In genomic region chr9:114370985-114371335, GRCh38 we compare ENCODE assay signal across 12 cellular contexts. TPM values are rescaled to one million over a fixed set of nuclear protein-coding genes. Genes with fewer than 3 reads are reported as not detected.
DNase-seq lines count a peak whose midpoint lies in the region; ATAC-seq and TF ChIP-seq lines count a peak whose summit lies in the region.
"Had no signal": no experiment of that assay in that cellular context is flagged by ENCODE, and none has a peak within 500 bp of the region (broad histone marks: within the 10 kb centered on the region; RNA-seq: fewer than 3 reads in every experiment).

No MANE protein-coding gene starts in this region.

- no peak overlapping the region for H3K56ac ChIP-seq in H9 (ENCODE audit: insufficient read length, low read depth, low read length)

- ATAC-seq in GM19351 (IDR thresholded peaks at IDR 0.05; ENCODE audit: unreplicated experiment) (no peak), HG03439 (IDR thresholded peaks at IDR 0.05; ENCODE audit: unreplicated experiment) (no peak)

- H4K8ac ChIP-seq in H9 (replicated peaks; ENCODE audit: insufficient read length, low read depth, low read length), result no peak overlapping the region

- no peak overlapping the region for H3K14ac ChIP-seq in H9 (ENCODE audit: insufficient read depth, low read length)

- H3K4me2 ChIP-seq in H9 (ENCODE audit: insufficient read depth, insufficient read length, low read length), result peak overlapping the region; percentile 52
- H3K4me2 ChIP-seq in SU-DHL-6 (ENCODE audit: low read depth, low read length, poor library complexity, severe bottlenecking), result no peak overlapping the region

- H4K91ac ChIP-seq in H9 (ENCODE audit: insufficient read length, low read depth, low read length), result no peak overlapping the region

- peak overlapping the region; percentile 28 to 61; a peak in 3 of 5 replicates for H3K4me3 Mint-ChIP-seq in H9

- no peak overlapping the region for H4K5ac ChIP-seq in H9 (ENCODE audit: insufficient read length, low read depth, low read length)

- H2BK20ac ChIP-seq in H9 (ENCODE audit: low read depth, low read length, poor library complexity, severe bottlenecking), result no peak overlapping the region

- peak overlapping the region; percentile 87 to 99 (median 95) for H3K27ac Mint-ChIP-seq in H9
- H3K27ac Mint-ChIP-seq: progenitor cell of endocrine pancreas had no signal

- H2BK5ac ChIP-seq in H9 (ENCODE audit: insufficient read length, low read length), result no peak overlapping the region

- H3K23me2 ChIP-seq in H9 (ENCODE audit: insufficient read length, low read depth, low read length, poor library complexity, severe bottlenecking), result peaks cover 5% of the 10 kb centered on the region

- no peaks in the 10 kb centered on the region for H3K79me1 ChIP-seq in H9 (ENCODE audit: insufficient read depth, low read depth, low read length, poor library complexity, severe bottlenecking)

- H3K36me3 Mint-ChIP-seq in H9 (ENCODE audit: insufficient read depth in 1 of 3, low read depth in 3 of 3), result peaks cover 14 to 28% (median 16%) of the 10 kb centered on the region in 3 experiments

- peak overlapping the region; percentile 3 for H3K27ac ChIP-seq in H9 (ENCODE audit: insufficient read length, low read depth, low read length)
- H3K27ac ChIP-seq in SU-DHL-6 (ENCODE audit: low read depth, low read length), result peak overlapping the region; percentile 92
- H3K27ac ChIP-seq in esophagus squamous epithelium, result peak overlapping the region in 3 of 4 donors; percentile 57 to 83 (median 78)

- no peak overlapping the region for H3K23ac ChIP-seq in H9 (ENCODE audit: insufficient read length, low read depth, low read length)

- H3K9ac ChIP-seq in H9 (ENCODE audit: extremely low read depth, insufficient read length, low read length), result no peak overlapping the region
- H3K9ac ChIP-seq in SU-DHL-6 (ENCODE audit: low read length), result no peak overlapping the region

- no peak overlapping the region for H2AFZ ChIP-seq in H9 (ENCODE audit: low read length)
- H2AFZ ChIP-seq in SU-DHL-6 (ENCODE audit: low read depth, low read length, severe bottlenecking), result no peak overlapping the region

- no peaks in the 10 kb centered on the region for H3K27me3 ChIP-seq in H9 (ENCODE audit: insufficient read depth, low read length)
- no peaks in the 10 kb centered on the region for H3K27me3 ChIP-seq in SU-DHL-6 (ENCODE audit: low read length)
- no peaks in the 10 kb centered on the region for H3K27me3 ChIP-seq in esophagus squamous epithelium

- DNase-seq in H9 (no peak), esophagus squamous epithelium (lab: John Stamatoyannopoulos, UW) (no peak), posterior cingulate gyrus (peak in 9 of 10 donors; percentile 71 to 98 (median 85)), NCI-H69 (lab: John Stamatoyannopoulos, UW) (no peak), NCI-H2107 (lab: John Stamatoyannopoulos, UW) (no peak)
- DNase-seq: NCI-H1930 had no signal

- no peak overlapping the region for H3K4ac ChIP-seq in H9 (ENCODE audit: low read depth, low read length)

- H3K36me3 ChIP-seq in SU-DHL-6 (ENCODE audit: low read length) (no peaks in the 10 kb centered on the region), esophagus squamous epithelium (peaks cover 0 to 75% (median 4%) of the 10 kb centered on the region in 3 donors)

- no peaks in the 10 kb centered on the region for H3K9me3 ChIP-seq in H9 (ENCODE audit: control insufficient read depth, low read depth, low read length)
- no peaks in the 10 kb centered on the region for H3K9me3 ChIP-seq in SU-DHL-6 (ENCODE audit: insufficient read depth, low read length)
- H3K9me3 ChIP-seq in esophagus squamous epithelium, result no peaks in the 10 kb centered on the region
- H3K9me3 ChIP-seq: HAP-1 had no signal

- no peaks in the 10 kb centered on the region for H3K9me2 ChIP-seq in SU-DHL-6 (replicated peaks; ENCODE audit: insufficient read depth, low read length)

- no peak overlapping the region for H2BK12ac ChIP-seq in H9 (ENCODE audit: insufficient read length, low read depth, low read length)

- no peak for TF ChIP-seq CTCF in H9 (conservative IDR thresholded peaks at IDR 0.05)
- no peak for TF ChIP-seq CTCF in SU-DHL-6 (IDR thresholded peaks at IDR 0.05; ENCODE audit: insufficient read depth, low read length, poor library complexity, severe bottlenecking)
- no peak for TF ChIP-seq CTCF in esophagus squamous epithelium (IDR thresholded peaks at IDR 0.05)

- H3K4me3 ChIP-seq in SU-DHL-6 (ENCODE audit: insufficient read depth, low read length, poor library complexity, severe bottlenecking), result no peak overlapping the region
- H3K4me3 ChIP-seq in esophagus squamous epithelium, result no peak overlapping the region
- H3K4me3 ChIP-seq: HAP-1 had no signal

- H3K27me3 Mint-ChIP-seq in H9 (ENCODE audit: low read depth), result no peaks in the 10 kb centered on the region
- H3K27me3 Mint-ChIP-seq: progenitor cell of endocrine pancreas had no signal

- no CpG with 5 or more reads among the region's 4 CpGs for WGBS in H9 (ENCODE audit: extremely low coverage, insufficient read length, low lambda C conversion rate)
- 85 to 96% methylated on average over 3 to 4 of the region's 4 CpGs for WGBS in esophagus squamous epithelium, 2 donors

- intact Hi-C loops in esophagus squamous epithelium (cut with DNase I) (no loop called here), posterior cingulate gyrus (cut with DNase I) (no loop called here)

- no peak overlapping the region for H3T11ph ChIP-seq in H9 (ENCODE audit: low read length)

- TF ChIP-seq POLR2A in esophagus squamous epithelium (IDR thresholded peaks at IDR 0.05), result no peak

- H4K20me1 ChIP-seq in H9 (ENCODE audit: control insufficient read depth, insufficient read depth, insufficient read length) (no peaks in the 10 kb centered on the region), SU-DHL-6 (ENCODE audit: low read depth, low read length) (no peaks in the 10 kb centered on the region)

- no peaks in the 10 kb centered on the region for H3K9me3 Mint-ChIP-seq in H9

- H2BK15ac ChIP-seq in H9 (ENCODE audit: low read depth, low read length), result no peak overlapping the region

- H3K79me2 ChIP-seq in H9 (ENCODE audit: insufficient read depth, low read length) (0 out of 2 replicates have a peak, but pooled peaks cover 3% of the 10 kb centered on the region), SU-DHL-6 (ENCODE audit: insufficient read depth, low read length) (peaks cover 11% of the 10 kb centered on the region; the same call in 1 of the 2 replicates)

- H3K4me1 ChIP-seq in H9 (ENCODE audit: insufficient read depth, low read length), result peaks cover 13% of the 10 kb centered on the region
- H3K4me1 ChIP-seq in esophagus squamous epithelium, result peaks cover 5 to 76% (median 19%) of the 10 kb centered on the region in 3 donors

- H2AK5ac ChIP-seq in H9 (ENCODE audit: insufficient read length, low read length), result no peak overlapping the region

- H3K4me1 Mint-ChIP-seq in H9, result peaks cover 45 to 51% of the 10 kb centered on the region in 2 experiments

- H2BK120ac ChIP-seq in H9 (ENCODE audit: low read depth, low read length, poor library complexity, severe bottlenecking), result no peak overlapping the region

- H3K18ac ChIP-seq in H9 (ENCODE audit: insufficient read length, low read depth, low read length), result peak overlapping the region; percentile 39

- H3F3A ChIP-seq in SU-DHL-6 (ENCODE audit: insufficient read depth), result peaks cover 62% of the 10 kb centered on the region

RNA-seq across cellular contexts. Expression of gene AKNA, which starts 16.8 kb away (rescaled TPM):
- total RNA-seq in H9 (2021) (19.7 and 20.8 TPM in 2 replicates), esophagus squamous epithelium (10 to 100 TPM in 1 of 4 donors, 1 to 10 TPM in 3; 6.1 to 25.0 (median 7.6) TPM)

RNA-seq across cellular contexts. Expression of gene ORM2, which starts 41.3 kb away (rescaled TPM):
- total RNA-seq in H9 (2021) (1.2 and 1.4 TPM in 2 replicates), esophagus squamous epithelium (not detected)
- total RNA-seq: SK-MEL-5 had no signal

RNA-seq across cellular contexts. Expression of gene ORM1, which starts 48.1 kb away (rescaled TPM):
- total RNA-seq in H9 (2021) (4.0 and 4.4 TPM in 2 replicates), esophagus squamous epithelium (under 1 TPM in 1 of 4 donors, not detected in 3; 0.41 TPM)
- total RNA-seq: SK-MEL-5 had no signal

Comparison
In these comparisons a context has a peak if more than half of its experiments do, and no peak if none do; other contexts are left out.
1. DNase-seq: peak in posterior cingulate gyrus (9 of 10); none in H9 (single experiment), esophagus squamous epithelium (single experiment), NCI-H69 (single experiment) and NCI-H2107 (single experiment).
2. H3K27ac ChIP-seq: peak in every context shown above with its lines; median percentile 92 in SU-DHL-6; 78 in esophagus squamous epithelium; 3 in H9.